In the genomic region with DNA sequence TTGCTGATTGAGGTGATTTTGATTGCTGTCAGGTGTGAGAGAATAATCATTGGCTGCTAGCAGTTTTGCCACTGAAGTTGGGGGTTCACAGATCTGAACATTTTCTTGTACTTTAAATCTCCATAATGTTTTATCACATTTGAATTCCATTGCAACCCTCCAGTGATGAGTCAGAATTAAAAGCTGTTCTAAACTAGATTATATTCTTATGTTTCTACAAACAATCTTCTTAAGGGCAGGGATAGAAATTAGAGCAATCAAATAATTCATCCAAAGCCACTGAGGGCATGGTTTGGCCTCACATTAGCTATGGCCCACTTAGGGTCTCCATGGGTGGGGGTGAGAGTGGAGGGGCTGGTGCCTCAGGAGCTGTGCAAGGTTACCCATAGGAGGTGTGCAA, we compare ENCODE assay signal across 18 cellular contexts.
"Had no signal": no experiment of that assay in that cellular context is flagged by ENCODE, and none has a peak within 500 bp of the region (broad histone marks: within the 10 kb centered on the region; RNA-seq: fewer than 3 reads in every experiment).

No MANE protein-coding gene starts in this region.

- DNase-seq: activated CD4-positive, alpha-beta memory T cell treated with anti-CD3 and anti-CD28 coated beads, Interleukin-2, amount 10 ng/mL, durations not matched to agents 7 days and 5 days; activated CD4-positive, alpha-beta T cell treated with anti-CD3 and anti-CD28 coated beads for 48 hours; activated CD4-positive, CD25-positive, alpha-beta regulatory T cell; activated CD8-positive, alpha-beta memory T cell treated with anti-CD3 and anti-CD28 coated beads, Interleukin-2, amount 10 ng/mL, durations not matched to agents 7 days and 5 days; activated naive CD4-positive, alpha-beta T cell; activated naive CD8-positive, alpha-beta T cell treated with anti-CD3 and anti-CD28 coated beads for 36 hours; activated T-cell treated with anti-CD3 and anti-CD28 coated beads, Interleukin-2, amount 50 U/mL, for 1 hour; amygdala; dorsolateral prefrontal cortex; foreskin melanocyte; glutamatergic neuron; hippocampal formation; stimulated activated CD4-positive, alpha-beta T cell treated with anti-CD3 and anti-CD28 coated beads, Interleukin-15, amount 100 ng/mL, for 24 hours; stimulated activated CD4-positive, alpha-beta T cell treated with anti-CD3 and anti-CD28 coated beads, Interleukin-2, amount 100 ng/mL, for 48 hours had no signal

- H3K36me3 ChIP-seq: right atrium auricular region had no signal

- H3K4me3 ChIP-seq: lung, right atrium auricular region, skin epidermis had no signal

- H3K27ac ChIP-seq: right atrium auricular region had no signal

- H3K27me3 ChIP-seq: dorsolateral prefrontal cortex, right atrium auricular region had no signal

- H3K9me3 ChIP-seq: right atrium auricular region had no signal

- H3K4me1 ChIP-seq: right atrium auricular region had no signal

- ATAC-seq: activated CD8-positive, alpha-beta memory T cell treated with anti-CD3 and anti-CD28 coated beads, Interleukin-2, amount 10 ng/mL, durations not matched to agents 7 days and 5 days; left lobe of liver had no signal
